In genomic region chr1:199753513-199753912, GRCh38 we compare ENCODE assay signal across 2 cellular contexts.
TF ChIP-seq lines count a peak whose summit lies in the region.

No MANE protein-coding gene starts in this region.

TF ChIP-seq in liver, 16 proteins besides CTCF, POLR2A, EP300 and RAD21 (continued from another document):
- TF ChIP-seq, protein P1, sequence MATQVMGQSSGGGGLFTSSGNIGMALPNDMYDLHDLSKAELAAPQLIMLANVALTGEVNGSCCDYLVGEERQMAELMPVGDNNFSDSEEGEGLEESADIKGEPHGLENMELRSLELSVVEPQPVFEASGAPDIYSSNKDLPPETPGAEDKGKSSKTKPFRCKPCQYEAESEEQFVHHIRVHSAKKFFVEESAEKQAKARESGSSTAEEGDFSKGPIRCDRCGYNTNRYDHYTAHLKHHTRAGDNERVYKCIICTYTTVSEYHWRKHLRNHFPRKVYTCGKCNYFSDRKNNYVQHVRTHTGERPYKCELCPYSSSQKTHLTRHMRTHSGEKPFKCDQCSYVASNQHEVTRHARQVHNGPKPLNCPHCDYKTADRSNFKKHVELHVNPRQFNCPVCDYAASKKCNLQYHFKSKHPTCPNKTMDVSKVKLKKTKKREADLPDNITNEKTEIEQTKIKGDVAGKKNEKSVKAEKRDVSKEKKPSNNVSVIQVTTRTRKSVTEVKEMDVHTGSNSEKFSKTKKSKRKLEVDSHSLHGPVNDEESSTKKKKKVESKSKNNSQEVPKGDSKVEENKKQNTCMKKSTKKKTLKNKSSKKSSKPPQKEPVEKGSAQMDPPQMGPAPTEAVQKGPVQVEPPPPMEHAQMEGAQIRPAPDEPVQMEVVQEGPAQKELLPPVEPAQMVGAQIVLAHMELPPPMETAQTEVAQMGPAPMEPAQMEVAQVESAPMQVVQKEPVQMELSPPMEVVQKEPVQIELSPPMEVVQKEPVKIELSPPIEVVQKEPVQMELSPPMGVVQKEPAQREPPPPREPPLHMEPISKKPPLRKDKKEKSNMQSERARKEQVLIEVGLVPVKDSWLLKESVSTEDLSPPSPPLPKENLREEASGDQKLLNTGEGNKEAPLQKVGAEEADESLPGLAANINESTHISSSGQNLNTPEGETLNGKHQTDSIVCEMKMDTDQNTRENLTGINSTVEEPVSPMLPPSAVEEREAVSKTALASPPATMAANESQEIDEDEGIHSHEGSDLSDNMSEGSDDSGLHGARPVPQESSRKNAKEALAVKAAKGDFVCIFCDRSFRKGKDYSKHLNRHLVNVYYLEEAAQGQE (IDR thresholded peaks at IDR 0.05) = no peak
- no peak for TF ChIP-seq NR2F2 (IDR thresholded peaks at IDR 0.05)
- TF ChIP-seq ATF3 (IDR thresholded peaks at IDR 0.05) = no peak
- TF ChIP-seq, protein P2, sequence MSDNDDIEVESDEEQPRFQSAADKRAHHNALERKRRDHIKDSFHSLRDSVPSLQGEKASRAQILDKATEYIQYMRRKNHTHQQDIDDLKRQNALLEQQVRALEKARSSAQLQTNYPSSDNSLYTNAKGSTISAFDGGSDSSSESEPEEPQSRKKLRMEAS (IDR thresholded peaks at IDR 0.05) = no peak
- no peak for TF ChIP-seq ZBTB33 (IDR thresholded peaks at IDR 0.05)
- peak; percentile 43 to 70 for TF ChIP-seq HNF4A (conservative IDR thresholded peaks at IDR 0.05)
- no peak for TF ChIP-seq FOXA1 (IDR thresholded peaks at IDR 0.05)

TF ChIP-seq in HepG2, 621 proteins besides CTCF, POLR2A, EP300 and RAD21 (continued from another document):
- TF ChIP-seq ZNF138 (CRISPR knock-in tag; IDR thresholded peaks at IDR 0.05; ENCODE audit: low read depth) (no peak), TCF12 (IDR thresholded peaks at IDR 0.05) (no peak), TCF12 (CRISPR knock-in tag; IDR thresholded peaks at IDR 0.05) (no peak), SP1 (IDR thresholded peaks at IDR 0.05) (no peak), SP1 (CRISPR knock-in tag; IDR thresholded peaks at IDR 0.05) (no peak)
